ENCODE assay signal across 11 cellular contexts in the genomic region with DNA sequence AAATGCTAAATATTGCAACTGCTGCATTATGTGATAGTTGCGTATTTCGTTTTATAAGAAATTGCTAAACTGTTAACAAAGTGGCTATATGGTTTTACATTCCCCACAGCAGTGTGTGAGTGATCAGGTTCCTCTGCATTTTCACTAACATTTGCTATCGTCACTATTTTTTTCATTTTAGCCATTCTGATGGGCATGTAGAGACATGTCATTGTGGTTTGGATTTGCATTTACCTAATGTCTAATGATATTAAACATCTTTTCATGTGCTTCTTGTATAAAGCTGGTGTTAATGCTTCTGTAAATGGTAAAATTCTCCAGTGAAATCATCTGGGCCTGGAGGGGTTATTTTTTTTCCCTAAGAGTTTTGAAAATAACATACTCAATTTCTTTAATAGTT.
"Had no signal": no experiment of that assay in that cellular context is flagged by ENCODE, and none has a peak within 500 bp of the region (broad histone marks: within the 10 kb centered on the region; RNA-seq: fewer than 3 reads in every experiment).

No MANE protein-coding gene starts in this region.

- H3K9me3 ChIP-seq: gastroesophageal sphincter, ovary, thoracic aorta had no signal

- H3K27me3 Mint-ChIP-seq: activated CD4-positive, alpha-beta memory T cell treated with anti-CD3 and anti-CD28 coated beads for 36 hours had no signal

- H3K27ac Mint-ChIP-seq: activated CD4-positive, alpha-beta memory T cell treated with anti-CD3 and anti-CD28 coated beads for 36 hours had no signal

- H3K27me3 ChIP-seq: gastroesophageal sphincter, ovary, stomach had no signal

- H3K4me1 Mint-ChIP-seq: neural crest cell had no signal

- H3K4me3 ChIP-seq: gastroesophageal sphincter, ovary, stomach, thoracic aorta had no signal

- H3K36me3 ChIP-seq: ovary had no signal

- ATAC-seq: gastroesophageal sphincter had no signal

- DNase-seq: activated CD4-positive, alpha-beta memory T cell treated with anti-CD3 and anti-CD28 coated beads for 36 hours; activated CD4-positive, alpha-beta T cell treated with anti-CD3 and anti-CD28 coated beads for 1 hour; activated T-cell treated with anti-CD3 and anti-CD28 coated beads, Interleukin-2, amount 50 U/mL, for 48 hours; aorta; ovary; stimulated activated CD4-positive, alpha-beta T cell treated with anti-CD3 and anti-CD28 coated beads, Interleukin-15, amount 100 ng/mL, for 24 hours; stimulated activated CD4-positive, alpha-beta T cell treated with anti-CD3 and anti-CD28 coated beads, Interleukin-4, amount 100 ng/mL, for 24 hours; stomach had no signal

- H3K4me3 Mint-ChIP-seq: activated CD4-positive, alpha-beta memory T cell treated with anti-CD3 and anti-CD28 coated beads for 36 hours; neural crest cell had no signal

- H3K27ac ChIP-seq: gastroesophageal sphincter, ovary, stomach, thoracic aorta had no signal
